In the genomic region with DNA sequence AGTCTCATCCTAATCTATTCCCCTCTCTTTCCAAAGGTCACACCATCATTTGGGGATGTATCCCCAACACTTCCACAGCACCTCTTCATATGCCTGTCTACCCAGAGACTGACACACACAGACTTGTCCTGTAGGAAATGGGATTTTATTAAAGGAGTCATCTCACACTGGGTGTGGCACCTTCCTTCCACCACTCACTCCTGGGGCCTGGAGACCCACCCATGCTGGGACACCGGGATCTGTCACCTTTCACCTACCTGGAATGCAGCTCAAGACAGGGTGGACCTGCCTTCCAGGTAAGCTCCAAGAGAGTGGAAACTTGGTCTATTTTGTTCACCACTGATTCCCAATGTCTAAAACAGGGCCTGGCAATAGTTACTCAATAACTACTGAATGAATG, we compare ENCODE assay signal across 23 cellular contexts.
"Had no signal": no experiment of that assay in that cellular context is flagged by ENCODE, and none has a peak within 500 bp of the region (broad histone marks: within the 10 kb centered on the region; RNA-seq: fewer than 3 reads in every experiment).

No MANE protein-coding gene starts in this region.

- H3K36me3 ChIP-seq: heart left ventricle, lower lobe of right lung, neutrophil had no signal

- ATAC-seq: heart left ventricle; left lobe of liver; sciatic nerve; stimulated activated memory B cell treated with anti-CD40 and anti-IgM and Interleukin-4, amounts not matched to agents 10 μg/mL and 1 μg/mL and 100 μg/mL, for 72 hours; stimulated activated naive CD8-positive, alpha-beta T cell treated with anti-CD3 and anti-CD28 coated beads, Interleukin-15, amount 100 ng/mL, for 72 hours had no signal

- H3K4me1 ChIP-seq: heart left ventricle, lower lobe of right lung had no signal

- H3K4me3 ChIP-seq: heart left ventricle, lower lobe of right lung, skin epidermis had no signal

- FAIRE-seq: colon, TTC549 had no signal

- DNase-seq: activated CD4-positive, alpha-beta T cell treated with anti-CD3 and anti-CD28 coated beads for 4 hours; activated CD4-positive, alpha-beta T cell treated with anti-CD3 and anti-CD28 coated beads, Interleukin-2, amount 50 U/mL, for 48 hours; activated CD8-positive, alpha-beta memory T cell treated with anti-CD3 and anti-CD28 coated beads for 24 hours; activated effector memory CD4-positive, alpha-beta T cell treated with Interleukin-2 at 50 U/mL for 16 hours; activated naive CD4-positive, alpha-beta T cell treated with Interleukin-2 at 50 U/mL for 16 hours; anterior cingulate cortex; effector memory CD4-positive, alpha-beta T cell; erythroblast; heart left ventricle; lower lobe of right lung; mesenchymal stem cell; stimulated activated CD4-positive, alpha-beta T cell treated with anti-CD3 and anti-CD28 coated beads, Interleukin-12 subunit alpha, Interleukin-12 subunit beta, amount 100 ng/mL, for 4 hours; stimulated activated CD4-positive, alpha-beta T cell treated with anti-CD3 and anti-CD28 coated beads, Interleukin-4, amount 100 ng/mL, for 1 hour; stimulated activated naive CD8-positive, alpha-beta T cell treated with anti-CD3 and anti-CD28 coated beads, Interleukin-15, amount 100 ng/mL, for 72 hours; substantia nigra had no signal

- H3K27ac ChIP-seq: heart left ventricle, lower lobe of right lung, neutrophil, skin epidermis, VCaP had no signal

- H3K9me3 ChIP-seq: heart left ventricle, lower lobe of right lung, neutrophil had no signal
